ENCODE assay signal across 7 cellular contexts in the genomic region with DNA sequence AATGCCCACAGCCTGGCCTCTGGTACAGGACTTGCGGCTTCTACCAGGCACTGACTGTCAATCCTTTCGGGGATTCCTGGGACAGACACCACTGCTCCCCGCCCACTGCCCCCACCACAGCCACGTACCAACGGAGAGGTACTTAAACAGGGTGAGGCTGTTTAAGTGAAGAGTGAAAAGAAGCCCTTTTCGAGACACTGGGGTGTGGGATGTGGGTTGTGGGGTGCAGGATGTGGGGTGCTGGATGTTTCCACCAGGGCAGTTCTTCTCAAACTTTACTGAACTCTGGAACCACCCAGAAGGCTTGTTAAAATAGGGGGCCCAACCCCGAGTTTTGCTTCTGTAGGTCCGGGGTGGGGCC. TPM values are rescaled to one million over a fixed set of nuclear protein-coding genes. Genes with fewer than 3 reads are reported as not detected.
A peak's percentile ranks its signal among the peaks of the same experiment; 100 is the strongest.
DNase-seq lines count a peak whose midpoint lies in the region; ATAC-seq and TF ChIP-seq lines count a peak whose summit lies in the region.

No MANE protein-coding gene starts in this region.

- H3K4me3 Mint-ChIP-seq in natural killer cell: peak overlapping the region; percentile 67
- peak overlapping the region; percentile 78 for H3K4me3 Mint-ChIP-seq in type B pancreatic cell

- peak; percentile 33 for DNase-seq in activated CD4-positive, CD25-positive, alpha-beta regulatory T cell treated with anti-CD3 and anti-CD28 coated beads, Interleukin-2, amount 50 U/mL, for 16 hours (ENCODE audit: low read depth, low spot score)
- DNase-seq in central memory CD4-positive, alpha-beta T cell: peak; percentile 84
- DNase-seq in natural killer cell (peak; percentile 81), type B pancreatic cell (ENCODE audit: extremely low spot score, unreplicated experiment) (no peak), GF-D8 (lab: John Stamatoyannopoulos, UW) (no peak), Ammon's horn (ENCODE audit: low spot score) (no peak)

- TF ChIP-seq CTCF in natural killer cell (IDR thresholded peaks at IDR 0.05) (no peak), type B pancreatic cell (conservative IDR thresholded peaks at IDR 0.05) (no peak)

- intact Hi-C loops in natural killer cell (cut with micrococcal nuclease): loop anchor here (5.0 kb wide), 1 partner anchor 36 kb away; no protein-coding TSS in a partner anchor

- H3K4me1 Mint-ChIP-seq in natural killer cell (peaks cover 66 to 86% of the 10 kb centered on the region in 2 donors), type B pancreatic cell (ENCODE audit: unreplicated experiment) (peaks cover 13% of the 10 kb centered on the region)

- no peaks in the 10 kb centered on the region for H3K27me3 Mint-ChIP-seq in natural killer cell (ENCODE audit: low read depth in 2 of 2)
- peaks cover 34% of the 10 kb centered on the region for H3K27me3 Mint-ChIP-seq in type B pancreatic cell

- no peaks in the 10 kb centered on the region for H3K9me3 Mint-ChIP-seq in natural killer cell
- H3K9me3 Mint-ChIP-seq in type B pancreatic cell: no peaks in the 10 kb centered on the region

- H3K27ac Mint-ChIP-seq in natural killer cell (peak overlapping the region; percentile 81 to 90), type B pancreatic cell (no peak overlapping the region)

- ATAC-seq in natural killer cell (peak; percentile 38 to 70 (median 53)), HG02852 (IDR thresholded peaks at IDR 0.05; ENCODE audit: unreplicated experiment) (no peak)

- H3K36me3 Mint-ChIP-seq in natural killer cell (no peaks in the 10 kb centered on the region), type B pancreatic cell (no peaks in the 10 kb centered on the region)

RNA-seq across cellular contexts. Expression of gene PRR5, which starts 34.2 kb away (rescaled TPM):
- total RNA-seq in natural killer cell (100 to 1,000 TPM in 1 of 3 donors, 10 to 100 TPM in 2; 92.6 to 133 (median 93.4) TPM), type B pancreatic cell (ENCODE audit: low replicate concordance) (21.2 and 30.8 TPM in 2 replicates)

Comparison
In these comparisons a context has a peak if more than half of its experiments do, and no peak if none do; other contexts are left out.
1. DNase-seq: peak in activated CD4-positive, CD25-positive, alpha-beta regulatory T cell treated with anti-CD3 and anti-CD28 coated beads, Interleukin-2, amount 50 U/mL, for 16 hours (single experiment), central memory CD4-positive, alpha-beta T cell (single experiment) and natural killer cell (single experiment); none in type B pancreatic cell (single experiment), GF-D8 (single experiment) and Ammon's horn (single experiment).